2 cellular contexts compared by ENCODE assay signal in the genomic region with DNA sequence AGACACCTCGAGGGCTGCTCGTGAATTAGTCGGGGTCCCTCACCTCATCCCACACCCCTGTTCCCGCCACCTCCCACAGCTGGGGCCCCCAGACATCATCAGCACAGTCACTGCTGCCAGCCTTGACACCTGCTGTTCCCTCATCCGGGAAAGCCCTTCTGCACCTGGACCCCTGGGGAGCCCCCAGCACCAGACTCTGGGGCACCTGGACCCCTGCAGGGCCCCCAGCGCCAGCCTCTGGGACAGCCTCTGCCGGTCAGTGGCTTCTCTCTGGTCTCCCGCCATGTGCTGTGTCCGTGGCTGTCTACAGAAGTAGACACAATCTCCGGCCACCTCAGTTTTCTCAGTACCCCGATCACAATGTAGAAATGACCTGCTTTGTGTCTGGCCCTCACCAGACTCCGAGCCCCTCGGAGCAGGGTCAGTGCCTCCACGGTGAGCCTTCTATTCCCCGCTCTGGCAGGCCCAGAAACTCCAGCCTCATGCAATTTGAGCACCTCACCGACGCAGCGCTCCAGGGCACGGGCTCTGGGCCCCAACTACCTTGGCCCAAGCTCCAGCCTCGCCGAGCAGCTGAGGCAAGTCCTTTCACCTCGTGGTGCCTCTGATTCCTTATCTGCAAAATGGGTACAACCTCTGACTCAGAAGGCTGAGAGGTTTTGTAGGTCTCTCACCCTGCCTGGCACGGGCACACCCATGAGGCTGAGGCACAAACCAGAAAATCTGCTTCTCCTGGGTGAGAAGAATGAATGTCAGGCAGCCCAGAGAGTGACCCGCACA.
TF ChIP-seq lines count a peak whose summit lies in the region.

No MANE protein-coding gene starts in this region.

TF ChIP-seq in HEK293, 187 proteins besides CTCF, POLR2A, EP300 and RAD21:
- peak; percentile 88 for TF ChIP-seq ZIC2 (tag by site-specific recombination; IDR thresholded peaks at IDR 0.05)
- TF ChIP-seq, protein P1, sequence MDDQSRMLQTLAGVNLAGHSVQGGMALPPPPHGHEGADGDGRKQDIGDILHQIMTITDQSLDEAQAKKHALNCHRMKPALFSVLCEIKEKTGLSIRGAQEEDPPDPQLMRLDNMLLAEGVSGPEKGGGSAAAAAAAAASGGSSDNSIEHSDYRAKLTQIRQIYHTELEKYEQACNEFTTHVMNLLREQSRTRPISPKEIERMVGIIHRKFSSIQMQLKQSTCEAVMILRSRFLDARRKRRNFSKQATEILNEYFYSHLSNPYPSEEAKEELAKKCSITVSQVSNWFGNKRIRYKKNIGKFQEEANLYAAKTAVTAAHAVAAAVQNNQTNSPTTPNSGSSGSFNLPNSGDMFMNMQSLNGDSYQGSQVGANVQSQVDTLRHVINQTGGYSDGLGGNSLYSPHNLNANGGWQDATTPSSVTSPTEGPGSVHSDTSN (CRISPR knock-in tag; IDR thresholded peaks at IDR 0.05) = no peak

TF ChIP-seq in K562, 482 proteins besides CTCF, POLR2A, EP300 and RAD21:
- TF ChIP-seq ESRRA (IDR thresholded peaks at IDR 0.05; ENCODE audit: borderline replicate concordance, low read depth) (0 out of 2 replicates have a peak, but pooled peaks have one; percentile 25), HNRNPK (IDR thresholded peaks at IDR 0.05; ENCODE audit: low read depth, low read length, poor library complexity, severe bottlenecking) (no peak)
